Comparison of ENCODE assay signal across 26 cellular contexts in the genomic region with DNA sequence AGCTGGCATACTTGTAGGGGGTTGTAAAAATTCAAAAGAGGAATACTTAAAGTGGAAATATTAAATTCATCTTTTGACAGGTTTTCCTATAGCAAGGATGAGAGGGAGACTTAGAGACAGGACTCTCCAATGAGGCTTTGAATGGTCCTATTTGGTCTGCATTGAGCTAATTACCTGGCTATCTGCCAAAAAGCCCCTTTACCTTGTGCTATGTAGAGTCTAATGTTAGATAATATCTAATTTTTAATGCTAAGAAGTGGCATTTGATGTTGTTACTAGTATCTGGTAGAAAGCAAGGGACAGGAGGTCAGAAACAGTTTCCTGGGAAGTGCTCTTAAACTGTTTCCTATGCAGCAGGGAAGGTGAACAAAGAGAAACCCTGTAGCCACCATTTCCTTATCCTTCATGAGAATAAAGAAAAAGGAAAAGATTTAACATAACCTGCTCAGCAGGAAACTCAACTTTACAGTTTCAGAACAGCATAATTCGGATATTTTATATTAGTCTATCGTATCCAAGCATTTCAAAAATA.
"Had no signal": no experiment of that assay in that cellular context is flagged by ENCODE, and none has a peak within 500 bp of the region (broad histone marks: within the 10 kb centered on the region; RNA-seq: fewer than 3 reads in every experiment).

No MANE protein-coding gene starts in this region.

- H3K4me1 ChIP-seq: colonic mucosa, heart left ventricle, parathyroid adenoma, right lobe of liver, tibial nerve, uterus had no signal

- ATAC-seq: activated CD8-positive, alpha-beta T cell treated with anti-CD3 and anti-CD28 coated beads for 36 hours; activated naive CD8-positive, alpha-beta T cell treated with anti-CD3 and anti-CD28 coated beads, Interleukin-2, amount 50 U/mL, for 24 hours; gastroesophageal sphincter; heart left ventricle; natural killer cell; right lobe of liver had no signal

- H3K36me3 ChIP-seq: brain microvascular endothelial cell, colonic mucosa, esophagus muscularis mucosa, gastroesophageal sphincter, heart left ventricle, neutrophil, right lobe of liver, tibial nerve, uterus had no signal

- H3K9me3 Mint-ChIP-seq: activated CD4-positive, alpha-beta T cell treated with anti-CD3 and anti-CD28 coated beads, Interleukin-2, amount 10 ng/mL, durations not matched to agents 24 days and 14 days; activated naive CD4-positive, alpha-beta T cell treated with anti-CD3 and anti-CD28 coated beads, Interleukin-2, amount 10 ng/mL, durations not matched to agents 7 days and 5 days had no signal

- H3K9ac ChIP-seq: parathyroid adenoma had no signal

- H3K79me2 ChIP-seq: parathyroid adenoma had no signal

- H2AFZ ChIP-seq: parathyroid adenoma had no signal

- H3K27me3 Mint-ChIP-seq: activated CD4-positive, alpha-beta T cell treated with anti-CD3 and anti-CD28 coated beads, Interleukin-2, amount 10 ng/mL, durations not matched to agents 24 days and 14 days; activated CD8-positive, alpha-beta T cell treated with anti-CD3 and anti-CD28 coated beads for 36 hours; activated naive CD4-positive, alpha-beta T cell treated with anti-CD3 and anti-CD28 coated beads, Interleukin-2, amount 10 ng/mL, durations not matched to agents 7 days and 5 days; activated naive CD8-positive, alpha-beta T cell treated with anti-CD3 and anti-CD28 coated beads, Interleukin-2, amount 50 U/mL, for 24 hours; central memory CD8-positive, alpha-beta T cell; memory B cell; stimulated activated naive CD8-positive, alpha-beta T cell treated with anti-CD3 and anti-CD28 coated beads, Interleukin-15, Interleukin-2, amounts not matched to agents 100 ng/mL and 50 ng/mL, for 24 hours had no signal

- H3K4me1 Mint-ChIP-seq: activated CD4-positive, alpha-beta T cell treated with anti-CD3 and anti-CD28 coated beads, Interleukin-2, amount 10 ng/mL, durations not matched to agents 24 days and 14 days; activated naive CD4-positive, alpha-beta T cell treated with anti-CD3 and anti-CD28 coated beads, Interleukin-2, amount 10 ng/mL, durations not matched to agents 7 days and 5 days; activated naive CD8-positive, alpha-beta T cell treated with anti-CD3 and anti-CD28 coated beads, Interleukin-2, amount 50 U/mL, for 24 hours; central memory CD8-positive, alpha-beta T cell; memory B cell; natural killer cell had no signal

- H3K27ac ChIP-seq: brain microvascular endothelial cell, colonic mucosa, esophagus muscularis mucosa, gastroesophageal sphincter, heart left ventricle, neutrophil, parathyroid adenoma, right lobe of liver, tibial nerve, uterus had no signal

- H3K9me3 ChIP-seq: colonic mucosa, esophagus muscularis mucosa, gastroesophageal sphincter, neutrophil, right lobe of liver, tibial nerve, uterus had no signal

- H3K27ac Mint-ChIP-seq: activated CD4-positive, alpha-beta T cell treated with anti-CD3 and anti-CD28 coated beads, Interleukin-2, amount 10 ng/mL, durations not matched to agents 24 days and 14 days; activated CD8-positive, alpha-beta T cell treated with anti-CD3 and anti-CD28 coated beads for 36 hours; activated naive CD4-positive, alpha-beta T cell treated with anti-CD3 and anti-CD28 coated beads, Interleukin-2, amount 10 ng/mL, durations not matched to agents 7 days and 5 days; activated naive CD8-positive, alpha-beta T cell treated with anti-CD3 and anti-CD28 coated beads, Interleukin-2, amount 50 U/mL, for 24 hours; activated T-helper 2 cell treated with anti-CD3 and anti-CD28 coated beads, Interferon-gamma antibody, Interleukin-2, Interleukin-4, amounts not matched to agents 10 μg/mL and 5 μg/mL and 100 μg/mL, durations not matched to agents 14 hours and 24 hours and 36 hours; memory B cell; natural killer cell; stimulated activated naive CD8-positive, alpha-beta T cell treated with anti-CD3 and anti-CD28 coated beads, Interleukin-15, Interleukin-2, amounts not matched to agents 100 ng/mL and 50 ng/mL, for 24 hours had no signal

- DNase-seq: activated CD4-positive, alpha-beta T cell treated with anti-CD3 and anti-CD28 coated beads, Interleukin-2, amount 10 ng/mL, durations not matched to agents 24 days and 14 days; activated CD8-positive, alpha-beta T cell treated with anti-CD3 and anti-CD28 coated beads for 36 hours; activated naive CD4-positive, alpha-beta T cell treated with anti-CD3 and anti-CD28 coated beads, Interleukin-2, amount 10 ng/mL, durations not matched to agents 7 days and 5 days; activated naive CD8-positive, alpha-beta T cell treated with anti-CD3 and anti-CD28 coated beads, Interleukin-2, amount 50 U/mL, for 24 hours; activated T-cell treated with anti-CD3 and anti-CD28 coated beads, Interleukin-2, amount 50 U/mL, for 1 hour; anterior cingulate cortex; brain microvascular endothelial cell; colonic mucosa; heart left ventricle; natural killer cell; right lobe of liver; small intestine; stimulated activated CD4-positive, alpha-beta T cell treated with anti-CD3 and anti-CD28 coated beads, Interleukin-15, amount 100 ng/mL, for 24 hours; stimulated activated CD4-positive, alpha-beta T cell treated with anti-CD3 and anti-CD28 coated beads, Interleukin-2, amount 100 ng/mL, for 48 hours; T1000; uterus had no signal

- H3K36me3 Mint-ChIP-seq: activated naive CD4-positive, alpha-beta T cell treated with anti-CD3 and anti-CD28 coated beads, Interleukin-2, amount 10 ng/mL, durations not matched to agents 7 days and 5 days; memory B cell; natural killer cell had no signal

- H3K27me3 ChIP-seq: brain microvascular endothelial cell, colonic mucosa, esophagus muscularis mucosa, gastroesophageal sphincter, heart left ventricle, neutrophil, right lobe of liver, tibial nerve, uterus had no signal

- FAIRE-seq: endometrium, small intestine had no signal

- H3K4me3 Mint-ChIP-seq: activated CD4-positive, alpha-beta T cell treated with anti-CD3 and anti-CD28 coated beads, Interleukin-2, amount 10 ng/mL, durations not matched to agents 24 days and 14 days; activated CD8-positive, alpha-beta T cell treated with anti-CD3 and anti-CD28 coated beads for 36 hours; activated naive CD4-positive, alpha-beta T cell treated with anti-CD3 and anti-CD28 coated beads, Interleukin-2, amount 10 ng/mL, durations not matched to agents 7 days and 5 days; activated naive CD8-positive, alpha-beta T cell treated with anti-CD3 and anti-CD28 coated beads, Interleukin-2, amount 50 U/mL, for 24 hours; central memory CD8-positive, alpha-beta T cell; memory B cell; natural killer cell; stimulated activated naive CD8-positive, alpha-beta T cell treated with anti-CD3 and anti-CD28 coated beads, Interleukin-15, Interleukin-2, amounts not matched to agents 100 ng/mL and 50 ng/mL, for 24 hours had no signal

- H3K4me3 ChIP-seq: colonic mucosa, esophagus muscularis mucosa, gastroesophageal sphincter, heart left ventricle, right lobe of liver, tibial nerve, uterus had no signal
